In genomic region chr3:185521349-185522138, GRCh38 we compare ENCODE assay signal across 27 cellular contexts. TPM values are rescaled to one million over a fixed set of nuclear protein-coding genes. Genes with fewer than 3 reads are reported as not detected.
"Had no signal": no experiment of that assay in that cellular context is flagged by ENCODE, and none has a peak within 500 bp of the region (broad histone marks: within the 10 kb centered on the region; RNA-seq: fewer than 3 reads in every experiment).

No MANE protein-coding gene starts in this region.

- ATAC-seq: left lobe of liver; naive thymus-derived CD8-positive, alpha-beta T cell; psoas muscle; sciatic nerve; stimulated activated naive CD8-positive, alpha-beta T cell treated with anti-CD3 and anti-CD28 coated beads, Interleukin-15, amount 100 ng/mL, for 72 hours had no signal

- H3K4me2 ChIP-seq: smooth muscle cell had no signal

- H3K4me1 ChIP-seq: esophagus muscularis mucosa, lower lobe of right lung, psoas muscle, suprapubic skin, transverse colon, vagina had no signal

- H3K27me3 ChIP-seq: ovary, suprapubic skin, transverse colon, vagina had no signal

- H3K27ac ChIP-seq: coronary artery, esophagus muscularis mucosa, lower lobe of right lung, ovary, psoas muscle, suprapubic skin, transverse colon, vagina had no signal

- DNase-seq: dermis blood vessel endothelial cell; effector memory CD4-positive, alpha-beta T cell; foreskin melanocyte; glutamatergic neuron; lower lobe of right lung; naive thymus-derived CD8-positive, alpha-beta T cell; occipital lobe; ovary; posterior cingulate gyrus; psoas muscle; stimulated activated CD4-positive, alpha-beta T cell treated with anti-CD3 and anti-CD28 coated beads, Interleukin-12 subunit alpha, Interleukin-12 subunit beta, amount 100 ng/mL, for 4 hours; stimulated activated CD4-positive, alpha-beta T cell treated with anti-CD3 and anti-CD28 coated beads, Interleukin-1b, Interleukin-23, amount 100 ng/mL, for 48 hours; stimulated activated CD4-positive, alpha-beta T cell treated with anti-CD3 and anti-CD28 coated beads, Interleukin-4, amount 100 ng/mL, for 1 hour; stimulated activated CD8-positive, alpha-beta memory T cell treated with anti-CD3 and anti-CD28 coated beads, Interleukin-4, amount 100 ng/mL, for 48 hours; stimulated activated naive CD4-positive, alpha-beta T cell; stimulated activated naive CD8-positive, alpha-beta T cell treated with anti-CD3 and anti-CD28 coated beads, Interleukin-15, amount 100 ng/mL, for 72 hours; transverse colon had no signal

- H3K36me3 ChIP-seq: esophagus muscularis mucosa, ovary, suprapubic skin, vagina had no signal

- H3K9me3 ChIP-seq: esophagus muscularis mucosa, lower lobe of right lung, ovary, psoas muscle, suprapubic skin, transverse colon, vagina had no signal

- FAIRE-seq: endothelial cell of umbilical vein, keratinocyte had no signal

- H3K4me3 ChIP-seq: coronary artery, esophagus muscularis mucosa, lower lobe of right lung, ovary, psoas muscle, smooth muscle cell, suprapubic skin, transverse colon, vagina had no signal

RNA-seq across cellular contexts. Expression of gene LIPH, which starts 30.8 kb away (rescaled TPM):
- total RNA-seq: dermis blood vessel endothelial cell; endothelial cell of umbilical vein; myocyte; naive thymus-derived CD8-positive, alpha-beta T cell; occipital lobe; psoas muscle had no signal
- polyA plus RNA-seq: endothelial cell of umbilical vein; naive thymus-derived CD8-positive, alpha-beta T cell had no signal
